ENCODE assay signal across 1 cellular context in genomic region chr3:52536369-52537164, GRCh38.
TF ChIP-seq lines count a peak whose summit lies in the region.

UQCC5 (plus strand) TSS chr3:52536605; CDS start chr3:52536756, 151 bp downstream.

TF ChIP-seq in GM12878, 131 proteins besides CTCF, POLR2A, EP300 and RAD21 (continued from another document):
- peak; percentile 10; the same call in 1 of the 2 replicates for TF ChIP-seq HCFC1 (IDR thresholded peaks at IDR 0.05; ENCODE audit: low read length)
- TF ChIP-seq ATF3 (IDR thresholded peaks at IDR 0.05; ENCODE audit: borderline replicate concordance, extremely low read depth, low read depth, low read length) = peak; percentile 67
- TF ChIP-seq ZSCAN29 (IDR thresholded peaks at IDR 0.05) = no peak
- TF ChIP-seq RELA (IDR thresholded peaks at IDR 0.05; ENCODE audit: borderline replicate concordance, partially characterized antibody) = peak; percentile 43
- TF ChIP-seq PAX8 (IDR thresholded peaks at IDR 0.05) = no peak
- no peak for TF ChIP-seq MEF2A (IDR thresholded peaks at IDR 0.05; ENCODE audit: insufficient read depth, low read depth, low read length)
- TF ChIP-seq CREM (IDR thresholded peaks at IDR 0.05; ENCODE audit: low read depth) = peak; percentile 55; the same call in 1 of the 2 replicates
- peak; percentile 18; the same call in 1 of the 2 replicates for TF ChIP-seq NFYA (IDR thresholded peaks at IDR 0.05; ENCODE audit: borderline replicate concordance, low read depth, low read length)
- TF ChIP-seq GABPA (IDR thresholded peaks at IDR 0.05; ENCODE audit: low read depth) = no peak
- TF ChIP-seq IRF5 (IDR thresholded peaks at IDR 0.05; ENCODE audit: borderline replicate concordance) = no peak
- TF ChIP-seq NR2C2 (IDR thresholded peaks at IDR 0.05; ENCODE audit: borderline replicate concordance, control insufficient read depth, insufficient read length, low read depth) = no peak
- TF ChIP-seq ZNF622 (IDR thresholded peaks at IDR 0.05) = no peak
- TF ChIP-seq BCLAF1 (IDR thresholded peaks at IDR 0.05) = no peak
